Comparison of ENCODE assay signal across 8 cellular contexts in the genomic region with DNA sequence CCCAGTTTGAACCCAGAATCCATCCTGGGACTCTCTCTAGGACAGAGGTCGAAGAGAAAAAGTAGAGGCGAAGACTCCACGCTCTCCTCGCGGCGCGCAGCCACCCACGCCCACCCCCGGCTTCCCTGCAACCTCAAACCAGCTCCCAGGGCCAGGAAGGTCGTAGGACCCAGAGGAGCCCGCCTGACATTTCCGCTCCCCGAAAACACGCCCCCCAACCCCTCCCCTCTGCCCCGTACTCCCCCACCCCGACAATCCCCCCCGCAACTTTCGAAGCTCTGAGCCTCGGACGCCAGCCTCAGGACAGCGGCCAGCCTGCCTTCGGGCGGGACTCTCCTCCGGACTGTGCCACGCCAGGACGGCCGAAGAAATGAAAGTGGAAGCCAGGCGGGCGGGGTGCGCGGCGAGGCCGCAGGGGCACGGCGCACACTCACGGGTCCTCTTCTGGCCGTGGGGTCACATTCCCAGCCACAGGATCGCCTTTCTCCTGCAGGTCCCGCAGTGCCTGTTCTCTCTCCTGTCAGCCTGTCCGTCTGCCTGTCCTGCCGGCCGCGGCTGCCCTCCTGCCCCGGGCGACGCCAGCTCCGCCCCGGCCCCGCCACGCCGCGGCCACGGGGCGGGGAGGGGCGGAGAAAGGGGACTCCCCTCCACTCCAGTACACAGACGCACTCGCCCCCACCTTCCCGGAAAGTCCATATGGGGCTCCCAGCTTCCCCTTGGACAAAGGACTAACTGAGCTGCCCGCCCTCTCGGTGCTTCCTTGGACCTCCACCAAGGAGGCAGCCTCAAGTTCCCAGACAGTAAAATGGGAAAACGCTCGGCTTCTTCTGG. TPM values are rescaled to one million over a fixed set of nuclear protein-coding genes. Genes with fewer than 3 reads are reported as not detected.
DNase-seq lines count a peak whose midpoint lies in the region; ATAC-seq and TF ChIP-seq lines count a peak whose summit lies in the region.

MOB3C (minus strand) TSS at position 535 of the 831 bp plus-strand sequence. CDS start 3,490 bp downstream, outside the sequence.

- H3K27me3 ChIP-seq in neural progenitor cell: peaks cover 31% of the 10 kb centered on the region

- DNase-seq in A172 (ENCODE audit: low spot score): peak; percentile 59
- peak; percentile 91 for DNase-seq in RPMI7951 (ENCODE audit: low read depth)
- peak; percentile 42 for DNase-seq in activated gamma-delta T cell (lab: John Stamatoyannopoulos, UW)
- DNase-seq in foreskin fibroblast: peak; percentile 80 to 91
- peak; percentile 82 for DNase-seq in neural progenitor cell (ENCODE audit: low spot score)
- peak; percentile 80 for DNase-seq in stromal cell of bone marrow (ENCODE audit: low read depth)

- H3K27ac ChIP-seq in neural progenitor cell: no peak within 1 kb of the TSS

- H3K9me3 ChIP-seq in neural progenitor cell (ENCODE audit: low read depth): no peaks in the 10 kb centered on the region

- H3K9me3 Mint-ChIP-seq in neural progenitor cell: no peaks in the 10 kb centered on the region

- H3K27me3 Mint-ChIP-seq in neural progenitor cell (ENCODE audit: insufficient read depth, low read depth): peaks cover 7% of the 10 kb centered on the region

- H3K79me2 ChIP-seq in neural progenitor cell (ENCODE audit: low read depth): no peaks in the 10 kb centered on the region

- peak; percentile 61 for ATAC-seq in GM18520 (IDR thresholded peaks at IDR 0.05; ENCODE audit: unreplicated experiment)
- ATAC-seq in HG03095 (IDR thresholded peaks at IDR 0.05; ENCODE audit: unreplicated experiment): peak; percentile 68

- peaks cover 28% of the 10 kb centered on the region for H3K4me1 ChIP-seq in neural progenitor cell

- H3K4me3 ChIP-seq in foreskin fibroblast (ENCODE audit: low read depth in 1 of 2, low read length in 2 of 2) (peak within 1 kb of the TSS; percentile 77 to 83), neural progenitor cell (peak within 1 kb of the TSS; percentile 61)

- no peak within 1 kb of the TSS for H3K27ac Mint-ChIP-seq in neural progenitor cell

- TF ChIP-seq CTCF in foreskin fibroblast (IDR thresholded peaks at IDR 0.05; ENCODE audit: low read depth, low read length) (no peak), neural progenitor cell (IDR thresholded peaks at IDR 0.05) (no peak)

- no peaks in the 10 kb centered on the region for H4K20me1 ChIP-seq in neural progenitor cell (ENCODE audit: low read depth)

- H3K4me3 Mint-ChIP-seq in neural progenitor cell: peak within 1 kb of the TSS; percentile 86

- no peak within 1 kb of the TSS for H3K9ac ChIP-seq in neural progenitor cell

- H3K36me3 Mint-ChIP-seq in neural progenitor cell: peaks cover under 1% of the 10 kb centered on the region

- peaks cover 17% of the 10 kb centered on the region for H3K4me1 Mint-ChIP-seq in neural progenitor cell

- peak within 1 kb of the TSS; percentile 88 for H3K4me2 ChIP-seq in neural progenitor cell

- no peaks in the 10 kb centered on the region for H3K36me3 ChIP-seq in neural progenitor cell

- peaks cover 30% of the 10 kb centered on the region for H3F3A ChIP-seq in neural progenitor cell (ENCODE audit: low read depth)

- H2AFZ ChIP-seq in neural progenitor cell (replicated peaks): peak within 1 kb of the TSS; percentile 89

RNA-seq across cellular contexts. Expression of gene MOB3C, which starts in this region (rescaled TPM):
- 5.8 and 7.9 TPM in 2 replicates for total RNA-seq in A172 (2014; rRNA removed; shearing (Covaris generic))
- total RNA-seq in RPMI7951 (2014; rRNA removed; shearing (Covaris generic)): 7.0 and 8.4 TPM in 2 replicates
- 1.1 and 2.3 TPM in 2 replicates for total RNA-seq in neural progenitor cell (ENCODE audit: low replicate concordance)
